ENCODE assay signal across 10 cellular contexts in genomic region chr4:1344696-1345095, GRCh38. TPM values are rescaled to one million over a fixed set of nuclear protein-coding genes. Genes with fewer than 3 reads are reported as not detected.
DNase-seq lines count a peak whose midpoint lies in the region; ATAC-seq and TF ChIP-seq lines count a peak whose summit lies in the region.
"Had no signal": no experiment of that assay in that cellular context is flagged by ENCODE, and none has a peak within 500 bp of the region (broad histone marks: within the 10 kb centered on the region; RNA-seq: fewer than 3 reads in every experiment).

No MANE protein-coding gene starts in this region.

- H3K27ac Mint-ChIP-seq in GM23338 = peak overlapping the region; percentile 19; the same call in 1 of the 2 replicates
- H3K27ac Mint-ChIP-seq in activated naive CD8-positive, alpha-beta T cell treated with anti-CD3 and anti-CD28 coated beads, Interleukin-2, amount 50 U/mL, for 24 hours = peak overlapping the region; percentile 52
- H3K27ac Mint-ChIP-seq in mesothelial cell of epicardium = peak overlapping the region; percentile 69

- no peak for ATAC-seq in GM23338
- ATAC-seq in activated naive CD8-positive, alpha-beta T cell treated with anti-CD3 and anti-CD28 coated beads, Interleukin-2, amount 50 U/mL, for 24 hours = no peak

- peaks cover 9% of the 10 kb centered on the region for H3F3A ChIP-seq in GM23338 (replicated peaks; ENCODE audit: low read depth)

- H3K9me2 ChIP-seq in GM23338 (ENCODE audit: insufficient read depth) = no peaks in the 10 kb centered on the region

- H3K9me3 ChIP-seq in BLaER1 = no peaks in the 10 kb centered on the region

- H3K27ac ChIP-seq in BLaER1 = no peak overlapping the region; the same call in 1 of the 2 replicates
- no peak overlapping the region for H3K27ac ChIP-seq in GM23338 (ENCODE audit: low read depth)

- H3K4me3 Mint-ChIP-seq in GM23338 = peak overlapping the region; percentile 81
- H3K4me3 Mint-ChIP-seq in activated naive CD8-positive, alpha-beta T cell treated with anti-CD3 and anti-CD28 coated beads, Interleukin-2, amount 50 U/mL, for 24 hours = peak overlapping the region; percentile 90
- H3K4me3 Mint-ChIP-seq in mesothelial cell of epicardium = peak overlapping the region; percentile 81

- no peak overlapping the region for H2AFZ ChIP-seq in GM23338

- no peaks in the 10 kb centered on the region for H3K9me3 Mint-ChIP-seq in GM23338
- no peaks in the 10 kb centered on the region for H3K9me3 Mint-ChIP-seq in activated naive CD8-positive, alpha-beta T cell treated with anti-CD3 and anti-CD28 coated beads, Interleukin-2, amount 50 U/mL, for 24 hours
- H3K9me3 Mint-ChIP-seq in mesothelial cell of epicardium = no peaks in the 10 kb centered on the region

- no peaks in the 10 kb centered on the region for H3K27me3 ChIP-seq in BLaER1
- H3K27me3 ChIP-seq in GM23338 (ENCODE audit: insufficient read depth) = no peaks in the 10 kb centered on the region

- H3K79me2 ChIP-seq in GM23338 (replicated peaks; ENCODE audit: insufficient read depth) = no peaks in the 10 kb centered on the region; the same call in 1 of the 2 replicates

- DNase-seq in GM23338 (ENCODE audit: low spot score) = no peak
- DNase-seq in activated naive CD8-positive, alpha-beta T cell treated with anti-CD3 and anti-CD28 coated beads, Interleukin-2, amount 50 U/mL, for 24 hours = no peak
- DNase-seq in mesothelial cell of epicardium (ENCODE audit: low spot score in 2 of 2, unreplicated experiment in 2 of 2) = no peak
- DNase-seq in GDM1 (lab: John Stamatoyannopoulos, UW) = no peak
- no peak for DNase-seq in stimulated activated naive CD4-positive, alpha-beta T cell (lab: John Stamatoyannopoulos, UW)
- DNase-seq in amniotic stem cell (lab: John Stamatoyannopoulos, UW) = no peak
- no peak for DNase-seq in NAMALWA (ENCODE audit: low spot score)
- DNase-seq: activated effector memory CD4-positive, alpha-beta T cell treated with Interleukin-2 at 50 U/mL for 16 hours; NCI-H774 had no signal

- H3K36me3 Mint-ChIP-seq in GM23338 (ENCODE audit: low read depth) (peaks cover 25% of the 10 kb centered on the region), mesothelial cell of epicardium (peaks cover 36% of the 10 kb centered on the region)
- H3K36me3 Mint-ChIP-seq in activated naive CD8-positive, alpha-beta T cell treated with anti-CD3 and anti-CD28 coated beads, Interleukin-2, amount 50 U/mL, for 24 hours (ENCODE audit: low read depth) = peaks cover 11% of the 10 kb centered on the region

- TF ChIP-seq CTCF in GM23338 (conservative IDR thresholded peaks at IDR 0.05; ENCODE audit: low read depth in 2 of 2) (no peak), mesothelial cell of epicardium (IDR thresholded peaks at IDR 0.05; ENCODE audit: unreplicated experiment) (no peak)

- H3K4me1 ChIP-seq in BLaER1 = peaks cover 44% of the 10 kb centered on the region
- H3K4me1 ChIP-seq in GM23338 (ENCODE audit: insufficient read depth) = peaks cover 8% of the 10 kb centered on the region

- H3K27me3 Mint-ChIP-seq in GM23338 (ENCODE audit: insufficient read depth, low read depth, poor library complexity) (peaks cover 17% of the 10 kb centered on the region), mesothelial cell of epicardium (ENCODE audit: low read depth) (no peaks in the 10 kb centered on the region)
- H3K27me3 Mint-ChIP-seq in activated naive CD8-positive, alpha-beta T cell treated with anti-CD3 and anti-CD28 coated beads, Interleukin-2, amount 50 U/mL, for 24 hours = no peaks in the 10 kb centered on the region

- peaks cover 22% of the 10 kb centered on the region for H3K4me1 Mint-ChIP-seq in GM23338
- H3K4me1 Mint-ChIP-seq in activated naive CD8-positive, alpha-beta T cell treated with anti-CD3 and anti-CD28 coated beads, Interleukin-2, amount 50 U/mL, for 24 hours = peaks cover 34% of the 10 kb centered on the region
- H3K4me1 Mint-ChIP-seq in mesothelial cell of epicardium = peaks cover 26% of the 10 kb centered on the region

- peak overlapping the region; percentile 3; the same call in 1 of the 2 replicates for H3K9ac ChIP-seq in BLaER1

- H3K4me3 ChIP-seq in BLaER1 (no peak overlapping the region), GM23338 (no peak overlapping the region)

- peaks cover 11% of the 10 kb centered on the region for H4K20me1 ChIP-seq in BLaER1
- 0 out of 2 replicates have a peak, but pooled peaks cover 7% of the 10 kb centered on the region for H4K20me1 ChIP-seq in GM23338 (replicated peaks; ENCODE audit: insufficient read depth)

- peak overlapping the region; percentile 92 for H3K4me2 ChIP-seq in BLaER1
- H3K4me2 ChIP-seq in GM23338 = no peak overlapping the region; the same call in 1 of the 2 replicates

- H3K36me3 ChIP-seq in BLaER1 (peaks cover 24% of the 10 kb centered on the region), GM23338 (ENCODE audit: insufficient read depth) (no peaks in the 10 kb centered on the region)

TF ChIP-seq in GM23338, 12 proteins besides CTCF, POLR2A, EP300 and RAD21:
- no peak for TF ChIP-seq JUNB (IDR thresholded peaks at IDR 0.05; ENCODE audit: unreplicated experiment)

RNA-seq across cellular contexts. Expression of gene UVSSA, which starts 2.3 kb away (rescaled TPM):
- total RNA-seq in GM23338 (2014; rRNA removed; shearing (Covaris generic)) = 11.8 and 27.7 TPM in 2 replicates
- polyA plus RNA-seq in GM23338 (2016; fragmentation: Nextera tagmentation; extraction: Ambion mirVana) = 5.9 and 6.5 TPM in 2 replicates
- 62.9 to 65.9 TPM (median 63.1 TPM) in 3 replicates for total RNA-seq in mesothelial cell of epicardium

RNA-seq across cellular contexts. Expression of gene MAEA, which starts 55.0 kb away (rescaled TPM):
- total RNA-seq in GM23338 (2014; rRNA removed; shearing (Covaris generic)) = 99.0 and 120 TPM in 2 replicates
- 48.3 and 49.8 TPM in 2 replicates for polyA plus RNA-seq in GM23338 (2016; fragmentation: Nextera tagmentation; extraction: Ambion mirVana)
- total RNA-seq in mesothelial cell of epicardium = 73.4 to 78.2 TPM (median 74.7 TPM) in 3 replicates

Comparison
In these comparisons a context has a peak if more than half of its experiments do, and no peak if none do; other contexts are left out.
1. H3K27ac Mint-ChIP-seq: peak in every context shown above with its lines; median percentile 69 in mesothelial cell of epicardium; 52 in activated naive CD8-positive, alpha-beta T cell treated with anti-CD3 and anti-CD28 coated beads, Interleukin-2, amount 50 U/mL, for 24 hours; 19 in GM23338.